ENCODE assay signal across 1 cellular context in the genomic region with DNA sequence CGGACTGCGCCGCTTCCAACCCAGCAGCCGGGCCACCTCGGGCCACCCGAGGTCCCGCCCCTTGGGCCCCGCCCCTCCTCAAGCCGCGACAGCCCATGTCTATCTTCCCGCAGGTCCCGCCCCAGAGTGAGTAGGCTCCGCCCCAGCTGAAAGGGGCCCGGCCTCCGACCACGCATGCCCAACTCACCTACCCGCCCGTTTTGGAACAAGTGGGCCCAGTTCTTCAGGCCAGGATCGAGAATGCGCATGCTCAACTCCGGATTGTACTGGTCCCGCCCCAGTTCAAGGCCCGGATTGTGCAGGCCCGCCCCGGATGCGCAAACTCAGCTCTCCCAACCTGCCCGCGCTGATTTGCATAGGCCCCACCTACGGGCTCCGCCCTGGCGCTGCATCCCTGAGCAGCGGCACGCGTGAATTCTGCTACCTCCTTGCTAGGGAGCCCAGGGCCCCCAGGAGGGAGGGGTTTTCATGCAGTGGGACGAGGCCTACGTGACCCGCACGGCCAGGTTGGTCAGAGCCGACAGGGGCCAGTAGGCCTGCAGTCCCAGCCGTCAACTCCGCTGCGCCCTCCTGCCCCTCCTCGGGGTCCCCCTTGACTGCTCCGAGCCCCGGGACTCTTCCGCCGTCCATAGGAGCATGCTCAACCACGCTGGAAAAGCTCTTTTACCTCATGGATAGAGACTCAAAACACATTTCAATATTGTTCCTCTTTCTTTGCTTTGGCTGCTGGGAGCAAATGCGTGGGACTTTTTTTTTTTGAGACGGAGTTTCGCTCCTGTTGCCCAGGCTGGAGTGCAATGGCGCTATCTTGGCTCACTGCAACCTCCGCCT.
TF ChIP-seq lines count a peak whose summit lies in the region.

Gene PFKFB4 (minus strand): TSS at position 8 of the 831 bp plus-strand sequence. CDS start 26 bp downstream, outside the sequence.

TF ChIP-seq in HepG2, 621 proteins besides CTCF, POLR2A, EP300 and RAD21 (continued from another document and continues in another):
- TF ChIP-seq, protein P1, sequence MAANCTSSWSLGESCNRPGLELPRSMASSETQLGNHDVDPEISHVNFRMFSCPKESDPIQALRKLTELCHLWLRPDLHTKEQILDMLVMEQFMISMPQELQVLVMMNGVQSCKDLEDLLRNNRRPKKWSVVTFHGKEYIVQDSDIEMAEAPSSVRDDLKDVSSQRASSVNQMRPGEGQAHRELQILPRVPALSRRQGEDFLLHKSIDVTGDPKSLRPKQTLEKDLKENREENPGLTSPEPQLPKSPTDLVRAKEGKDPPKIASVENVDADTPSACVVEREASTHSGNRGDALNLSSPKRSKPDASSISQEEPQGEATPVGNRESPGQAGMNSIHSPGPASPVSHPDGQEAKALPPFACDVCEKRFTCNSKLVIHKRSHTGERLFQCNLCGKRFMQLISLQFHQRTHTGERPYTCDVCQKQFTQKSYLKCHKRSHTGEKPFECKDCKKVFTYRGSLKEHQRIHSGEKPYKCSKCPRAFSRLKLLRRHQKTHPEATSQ (CRISPR knock-in tag; IDR thresholded peaks at IDR 0.05; ENCODE audit: borderline replicate concordance) = 0 out of 2 replicates have a peak, but pooled peaks have one; percentile 54
- TF ChIP-seq ZMAT3 (CRISPR knock-in tag; conservative IDR thresholded peaks at IDR 0.05) (peak; percentile 69; the same call in 1 of the 2 replicates), KDM5A (IDR thresholded peaks at IDR 0.05; ENCODE audit: borderline replicate concordance, low read length) (no peak), KAT7 (CRISPR knock-in tag; IDR thresholded peaks at IDR 0.05; ENCODE audit: borderline replicate concordance) (0 out of 2 replicates have a peak, but pooled peaks have one; percentile 21), HNF4A (CRISPR knock-in tag; IDR thresholded peaks at IDR 0.05) (0 out of 2 replicates have a peak, but pooled peaks have one; percentile 30), CENPT (CRISPR knock-in tag; IDR thresholded peaks at IDR 0.05; ENCODE audit: low read depth) (no peak), ZNF382 (CRISPR knock-in tag; IDR thresholded peaks at IDR 0.05; ENCODE audit: borderline replicate concordance) (no peak), JUND (CRISPR knock-in tag; IDR thresholded peaks at IDR 0.05) (no peak), KAT2B (IDR thresholded peaks at IDR 0.05; ENCODE audit: borderline replicate concordance, low read depth, low read length) (no peak), SP140L (CRISPR knock-in tag; IDR thresholded peaks at IDR 0.05; ENCODE audit: borderline replicate concordance) (no peak), CEBPZ (IDR thresholded peaks at IDR 0.05; ENCODE audit: low read length) (no peak), TGIF2 (CRISPR knock-in tag; IDR thresholded peaks at IDR 0.05) (no peak), ZFP82 (CRISPR knock-in tag; IDR thresholded peaks at IDR 0.05; ENCODE audit: borderline replicate concordance) (peak; percentile 26; the same call in 1 of the 2 replicates), ZNF75D (CRISPR knock-in tag; IDR thresholded peaks at IDR 0.05; ENCODE audit: borderline replicate concordance) (no peak), IRF9 (CRISPR knock-in tag; IDR thresholded peaks at IDR 0.05; ENCODE audit: borderline replicate concordance) (no peak), ATF1 (CRISPR knock-in tag; IDR thresholded peaks at IDR 0.05) (0 out of 2 replicates have a peak, but pooled peaks have one; percentile 19), NR2F2 (IDR thresholded peaks at IDR 0.05; ENCODE audit: borderline replicate concordance, low read depth) (no peak), ZNF841 (CRISPR knock-in tag; IDR thresholded peaks at IDR 0.05; ENCODE audit: borderline replicate concordance) (no peak), FUBP1 (CRISPR knock-in tag; IDR thresholded peaks at IDR 0.05; ENCODE audit: borderline replicate concordance) (no peak), FOXO1 (CRISPR knock-in tag; IDR thresholded peaks at IDR 0.05) (peak; percentile 76), XRCC5 (optimal IDR thresholded peaks at IDR 0.05; ENCODE audit: low read length) (no peak), MAZ (IDR thresholded peaks at IDR 0.05; ENCODE audit: borderline replicate concordance, low read depth, low read length) (peak; percentile 72; the same call in 1 of the 2 replicates), MAZ (CRISPR knock-in tag; IDR thresholded peaks at IDR 0.05; ENCODE audit: low read depth) (peak; percentile 85), CENPX (CRISPR knock-in tag; IDR thresholded peaks at IDR 0.05) (no peak), ZNF710 (CRISPR knock-in tag; IDR thresholded peaks at IDR 0.05; ENCODE audit: borderline replicate concordance) (peak; percentile 13; the same call in 1 of the 2 replicates), ZNF543 (CRISPR knock-in tag; IDR thresholded peaks at IDR 0.05) (0 out of 2 replicates have a peak, but pooled peaks have one; percentile 58), ZNF136 (CRISPR knock-in tag; IDR thresholded peaks at IDR 0.05; ENCODE audit: low read depth) (0 out of 2 replicates have a peak, but pooled peaks have one; percentile 38), ZBTB26 (CRISPR knock-in tag; IDR thresholded peaks at IDR 0.05; ENCODE audit: borderline replicate concordance) (peak; percentile 69; the same call in 1 of the 2 replicates), DR1 (CRISPR knock-in tag; IDR thresholded peaks at IDR 0.05) (peak; percentile 68), ZKSCAN5 (CRISPR knock-in tag; IDR thresholded peaks at IDR 0.05) (no peak), PHF20 (CRISPR knock-in tag; IDR thresholded peaks at IDR 0.05) (no peak), ZNF501 (CRISPR knock-in tag; IDR thresholded peaks at IDR 0.05) (peak; percentile 87)
- TF ChIP-seq, protein P2, sequence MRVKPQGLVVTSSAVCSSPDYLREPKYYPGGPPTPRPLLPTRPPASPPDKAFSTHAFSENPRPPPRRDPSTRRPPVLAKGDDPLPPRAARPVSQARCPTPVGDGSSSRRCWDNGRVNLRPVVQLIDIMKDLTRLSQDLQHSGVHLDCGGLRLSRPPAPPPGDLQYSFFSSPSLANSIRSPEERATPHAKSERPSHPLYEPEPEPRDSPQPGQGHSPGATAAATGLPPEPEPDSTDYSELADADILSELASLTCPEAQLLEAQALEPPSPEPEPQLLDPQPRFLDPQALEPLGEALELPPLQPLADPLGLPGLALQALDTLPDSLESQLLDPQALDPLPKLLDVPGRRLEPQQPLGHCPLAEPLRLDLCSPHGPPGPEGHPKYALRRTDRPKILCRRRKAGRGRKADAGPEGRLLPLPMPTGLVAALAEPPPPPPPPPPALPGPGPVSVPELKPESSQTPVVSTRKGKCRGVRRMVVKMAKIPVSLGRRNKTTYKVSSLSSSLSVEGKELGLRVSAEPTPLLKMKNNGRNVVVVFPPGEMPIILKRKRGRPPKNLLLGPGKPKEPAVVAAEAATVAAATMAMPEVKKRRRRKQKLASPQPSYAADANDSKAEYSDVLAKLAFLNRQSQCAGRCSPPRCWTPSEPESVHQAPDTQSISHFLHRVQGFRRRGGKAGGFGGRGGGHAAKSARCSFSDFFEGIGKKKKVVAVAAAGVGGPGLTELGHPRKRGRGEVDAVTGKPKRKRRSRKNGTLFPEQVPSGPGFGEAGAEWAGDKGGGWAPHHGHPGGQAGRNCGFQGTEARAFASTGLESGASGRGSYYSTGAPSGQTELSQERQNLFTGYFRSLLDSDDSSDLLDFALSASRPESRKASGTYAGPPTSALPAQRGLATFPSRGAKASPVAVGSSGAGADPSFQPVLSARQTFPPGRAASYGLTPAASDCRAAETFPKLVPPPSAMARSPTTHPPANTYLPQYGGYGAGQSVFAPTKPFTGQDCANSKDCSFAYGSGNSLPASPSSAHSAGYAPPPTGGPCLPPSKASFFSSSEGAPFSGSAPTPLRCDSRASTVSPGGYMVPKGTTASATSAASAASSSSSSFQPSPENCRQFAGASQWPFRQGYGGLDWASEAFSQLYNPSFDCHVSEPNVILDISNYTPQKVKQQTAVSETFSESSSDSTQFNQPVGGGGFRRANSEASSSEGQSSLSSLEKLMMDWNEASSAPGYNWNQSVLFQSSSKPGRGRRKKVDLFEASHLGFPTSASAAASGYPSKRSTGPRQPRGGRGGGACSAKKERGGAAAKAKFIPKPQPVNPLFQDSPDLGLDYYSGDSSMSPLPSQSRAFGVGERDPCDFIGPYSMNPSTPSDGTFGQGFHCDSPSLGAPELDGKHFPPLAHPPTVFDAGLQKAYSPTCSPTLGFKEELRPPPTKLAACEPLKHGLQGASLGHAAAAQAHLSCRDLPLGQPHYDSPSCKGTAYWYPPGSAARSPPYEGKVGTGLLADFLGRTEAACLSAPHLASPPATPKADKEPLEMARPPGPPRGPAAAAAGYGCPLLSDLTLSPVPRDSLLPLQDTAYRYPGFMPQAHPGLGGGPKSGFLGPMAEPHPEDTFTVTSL (CRISPR knock-in tag; IDR thresholded peaks at IDR 0.05; ENCODE audit: borderline replicate concordance) = no peak
- TF ChIP-seq, protein P3, sequence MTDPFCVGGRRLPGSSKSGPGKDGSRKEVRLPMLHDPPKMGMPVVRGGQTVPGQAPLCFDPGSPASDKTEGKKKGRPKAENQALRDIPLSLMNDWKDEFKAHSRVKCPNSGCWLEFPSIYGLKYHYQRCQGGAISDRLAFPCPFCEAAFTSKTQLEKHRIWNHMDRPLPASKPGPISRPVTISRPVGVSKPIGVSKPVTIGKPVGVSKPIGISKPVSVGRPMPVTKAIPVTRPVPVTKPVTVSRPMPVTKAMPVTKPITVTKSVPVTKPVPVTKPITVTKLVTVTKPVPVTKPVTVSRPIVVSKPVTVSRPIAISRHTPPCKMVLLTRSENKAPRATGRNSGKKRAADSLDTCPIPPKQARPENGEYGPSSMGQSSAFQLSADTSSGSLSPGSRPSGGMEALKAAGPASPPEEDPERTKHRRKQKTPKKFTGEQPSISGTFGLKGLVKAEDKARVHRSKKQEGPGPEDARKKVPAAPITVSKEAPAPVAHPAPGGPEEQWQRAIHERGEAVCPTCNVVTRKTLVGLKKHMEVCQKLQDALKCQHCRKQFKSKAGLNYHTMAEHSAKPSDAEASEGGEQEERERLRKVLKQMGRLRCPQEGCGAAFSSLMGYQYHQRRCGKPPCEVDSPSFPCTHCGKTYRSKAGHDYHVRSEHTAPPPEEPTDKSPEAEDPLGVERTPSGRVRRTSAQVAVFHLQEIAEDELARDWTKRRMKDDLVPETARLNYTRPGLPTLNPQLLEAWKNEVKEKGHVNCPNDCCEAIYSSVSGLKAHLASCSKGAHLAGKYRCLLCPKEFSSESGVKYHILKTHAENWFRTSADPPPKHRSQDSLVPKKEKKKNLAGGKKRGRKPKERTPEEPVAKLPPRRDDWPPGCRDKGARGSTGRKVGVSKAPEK (CRISPR knock-in tag; IDR thresholded peaks at IDR 0.05; ENCODE audit: borderline replicate concordance) = no peak
